Comparison of ENCODE assay signal across 8 cellular contexts in genomic region chr2:197011777-197012641, GRCh38.
DNase-seq lines count a peak whose midpoint lies in the region; ATAC-seq and TF ChIP-seq lines count a peak whose summit lies in the region.

No MANE protein-coding gene starts in this region.

- peak; percentile 83 for TF ChIP-seq CTCF in GM12873 (IDR thresholded peaks at IDR 0.05; ENCODE audit: insufficient read depth, low read depth, low read length, missing control alignments)
- TF ChIP-seq CTCF in left ventricle myocardium inferior (IDR thresholded peaks at IDR 0.05; ENCODE audit: borderline replicate concordance), result peak; percentile 92
- TF ChIP-seq CTCF in gastrocnemius medialis (IDR thresholded peaks at IDR 0.05 in 4 of 5, conservative IDR thresholded peaks at IDR 0.05 in 1 of 5), result peak; percentile 58 to 77 (median 64)

- H3K27ac ChIP-seq in left ventricle myocardium inferior (replicated peaks) (no peak overlapping the region), gastrocnemius medialis (no peak overlapping the region)

- DNase-seq in AG08395 (ENCODE audit: low spot score) (peak; percentile 48), NCI-H82 treated with DMSO at 0.1 percent for 48 hours (lab: John Stamatoyannopoulos, UW; ENCODE audit: unreplicated experiment) (peak; percentile 20), amygdala (lab: John Stamatoyannopoulos, UW) (peak in 30 of 56 donors; percentile 5 to 81 (median 24)), left ventricle myocardium inferior (no peak), gastrocnemius medialis (no peak), cerebellar nuclear complex (lab: John Stamatoyannopoulos, UW) (no peak)

- intact Hi-C loops in left ventricle myocardium inferior (cut with micrococcal nuclease), result loop anchor here (5.0 to 10.0 kb wide), 2 partner anchors 153 to 365 kb away; no protein-coding TSS in a partner anchor
- intact Hi-C loops in gastrocnemius medialis (cut with DNase I; ENCODE audit: low total_unique reads), result loop anchor here (1.0 to 5.0 kb wide), 4 partner anchors 100 to 365 kb away; partner anchors contain the start of gene ANKRD44

- H3K4me1 ChIP-seq in left ventricle myocardium inferior (peaks cover 10% of the 10 kb centered on the region), gastrocnemius medialis (peaks cover 0 to 3% of the 10 kb centered on the region in 2 donors)

- ATAC-seq in HG03442 (IDR thresholded peaks at IDR 0.05; ENCODE audit: unreplicated experiment) (peak; percentile 60), gastrocnemius medialis (peak; percentile 56 to 75)

- TF ChIP-seq POLR2A in gastrocnemius medialis (IDR thresholded peaks at IDR 0.05), result no peak

- H3K27me3 ChIP-seq in left ventricle myocardium inferior (ENCODE audit: low read depth), result no peaks in the 10 kb centered on the region
- H3K27me3 ChIP-seq in gastrocnemius medialis, result no peaks in the 10 kb centered on the region

- H3K4me3 ChIP-seq in left ventricle myocardium inferior (no peak overlapping the region), gastrocnemius medialis (no peak overlapping the region)

- H3K36me3 ChIP-seq in left ventricle myocardium inferior (no peaks in the 10 kb centered on the region), gastrocnemius medialis (no peaks in the 10 kb centered on the region)

- in situ Hi-C loops in gastrocnemius medialis (cut with MboI; ENCODE audit: low sequenced_read_pairs in 4 of 4), result loop anchor here in 2 of 4 donors (10.0 to 25.0 kb wide), 2 partner anchors 300 to 373 kb away; partner anchors contain the start of gene ANKRD44 (in 2 of the 2)

- H3K9me3 ChIP-seq in left ventricle myocardium inferior (replicated peaks), result no peaks in the 10 kb centered on the region
- H3K9me3 ChIP-seq in gastrocnemius medialis, result no peaks in the 10 kb centered on the region

Comparison
In these comparisons a context has a peak if more than half of its experiments do, and no peak if none do; other contexts are left out.
1. DNase-seq: peak in AG08395 (single experiment), NCI-H82 treated with DMSO at 0.1 percent for 48 hours (single experiment) and amygdala (30 of 56); none in left ventricle myocardium inferior (single experiment), gastrocnemius medialis (0 of 2) and cerebellar nuclear complex (0 of 2).
2. Peak in every context shown above with its lines, with median percentiles within 50 percentile points of each other: CTCF ChIP-seq.